41 cellular contexts compared by ENCODE assay signal in genomic region chr18:31125878-31126277, GRCh38. TPM values are rescaled to one million over a fixed set of nuclear protein-coding genes. Genes with fewer than 3 reads are reported as not detected.
"Had no signal": no experiment of that assay in that cellular context is flagged by ENCODE, and none has a peak within 500 bp of the region (broad histone marks: within the 10 kb centered on the region; RNA-seq: fewer than 3 reads in every experiment).

No MANE protein-coding gene starts in this region.

- H3K27ac Mint-ChIP-seq: activated naive CD4-positive, alpha-beta T cell treated with anti-CD3 and anti-CD28 coated beads for 36 hours; activated naive CD4-positive, alpha-beta T cell treated with anti-CD3 and anti-CD28 coated beads, Interleukin-2, amount 10 ng/mL, durations not matched to agents 7 days and 5 days; activated naive CD4-positive, alpha-beta T cell treated with anti-CD3 and anti-CD28 coated beads, Interleukin-2, amount 50 U/mL, for 24 hours; activated naive CD4-positive, alpha-beta T cell treated with anti-CD3 and anti-CD28 coated beads, Interleukin-2, amount 50 U/mL, for 72 hours; activated naive CD8-positive, alpha-beta T cell; activated naive CD8-positive, alpha-beta T cell treated with anti-CD3 and anti-CD28 coated beads for 36 hours; activated naive CD8-positive, alpha-beta T cell treated with anti-CD3 and anti-CD28 coated beads, Interleukin-2, amount 10 ng/mL, durations not matched to agents 7 days and 5 days; activated naive CD8-positive, alpha-beta T cell treated with anti-CD3 and anti-CD28 coated beads, Interleukin-2, amount 50 U/mL, for 24 hours; activated T-cell treated with anti-CD3 and anti-CD28 coated beads, Interleukin-2, amount 50 U/mL, for 24 hours; activated T-cell treated with anti-CD3 and anti-CD28 coated beads, Interleukin-2, amount 50 U/mL, for 72 hours; activated T-helper 1 cell treated with anti-CD3 and anti-CD28 coated beads, Interleukin-12 subunit alpha, Interleukin-12 subunit beta, Interleukin-2, Interleukin-4 antibody, amounts not matched to agents 30 ng/mL and 10 ng/mL and 1 ng/mL, durations not matched to agents 14 hours and 24 hours and 36 hours; activated T-helper 17 cell treated with anti-CD3 and anti-CD28 coated beads, Interleukin-2, amount 50 U/mL, for 72 hours; activated T-helper 2 cell treated with anti-CD3 and anti-CD28 coated beads, Interferon-gamma antibody, Interleukin-2, Interleukin-4, amounts not matched to agents 10 μg/mL and 5 μg/mL and 100 μg/mL, durations not matched to agents 14 hours and 24 hours and 36 hours; brain had no signal

- H3K27me3 ChIP-seq: adrenal gland, ascending aorta, body of pancreas, brain microvascular endothelial cell, cardiac muscle cell had no signal

- H3K27ac ChIP-seq: adrenal gland, ascending aorta, body of pancreas, brain microvascular endothelial cell, cardiac muscle cell had no signal

- H3K4me3 ChIP-seq: adrenal gland, ascending aorta, body of pancreas, cardiac muscle cell had no signal

- FAIRE-seq: astrocyte, bronchial epithelial cell had no signal

- H3K4me3 Mint-ChIP-seq: activated naive CD4-positive, alpha-beta T cell treated with anti-CD3 and anti-CD28 coated beads for 36 hours; activated naive CD4-positive, alpha-beta T cell treated with anti-CD3 and anti-CD28 coated beads, Interleukin-2, amount 10 ng/mL, durations not matched to agents 7 days and 5 days; activated naive CD4-positive, alpha-beta T cell treated with anti-CD3 and anti-CD28 coated beads, Interleukin-2, amount 50 U/mL, for 24 hours; activated naive CD8-positive, alpha-beta T cell; activated naive CD8-positive, alpha-beta T cell treated with anti-CD3 and anti-CD28 coated beads for 36 hours; activated naive CD8-positive, alpha-beta T cell treated with anti-CD3 and anti-CD28 coated beads, Interleukin-2, amount 10 ng/mL, durations not matched to agents 7 days and 5 days; activated naive CD8-positive, alpha-beta T cell treated with anti-CD3 and anti-CD28 coated beads, Interleukin-2, amount 50 U/mL, for 24 hours; activated T-cell treated with anti-CD3 and anti-CD28 coated beads, Interleukin-2, amount 50 U/mL, for 24 hours; activated T-cell treated with anti-CD3 and anti-CD28 coated beads, Interleukin-2, amount 50 U/mL, for 4 hours; activated T-cell treated with anti-CD3 and anti-CD28 coated beads, Interleukin-2, amount 50 U/mL, for 72 hours; activated T-helper 1 cell treated with anti-CD3 and anti-CD28 coated beads, Interleukin-12 subunit alpha, Interleukin-12 subunit beta, Interleukin-2, Interleukin-4 antibody, amounts not matched to agents 30 ng/mL and 10 ng/mL and 1 ng/mL, durations not matched to agents 14 hours and 24 hours and 36 hours; activated T-helper 17 cell treated with anti-CD3 and anti-CD28 coated beads, Interleukin-2, amount 50 U/mL, for 72 hours; brain; central memory CD8-positive, alpha-beta T cell had no signal

- ATAC-seq: activated naive CD4-positive, alpha-beta T cell treated with anti-CD3 and anti-CD28 coated beads, Interleukin-2, amount 50 U/mL, for 72 hours; activated naive CD8-positive, alpha-beta T cell treated with anti-CD3 and anti-CD28 coated beads, Interleukin-2, amount 50 U/mL, for 24 hours; activated T-cell treated with anti-CD3 and anti-CD28 coated beads, Interleukin-2, amount 50 U/mL, for 4 hours; activated T-cell treated with anti-CD3 and anti-CD28 coated beads, Interleukin-2, amount 50 U/mL, for 72 hours; activated T-helper 17 cell treated with anti-CD3 and anti-CD28 coated beads, Interleukin-2, amount 50 U/mL, for 72 hours; body of pancreas had no signal

- H3K36me3 ChIP-seq: adrenal gland, ascending aorta, brain microvascular endothelial cell, cardiac muscle cell had no signal

- H3K9me3 ChIP-seq: adrenal gland, ascending aorta, body of pancreas had no signal

- H3K4me1 ChIP-seq: adrenal gland, ascending aorta, body of pancreas had no signal

- H3K36me3 Mint-ChIP-seq: activated naive CD4-positive, alpha-beta T cell treated with anti-CD3 and anti-CD28 coated beads, Interleukin-2, amount 10 ng/mL, durations not matched to agents 7 days and 5 days; activated naive CD4-positive, alpha-beta T cell treated with anti-CD3 and anti-CD28 coated beads, Interleukin-2, amount 50 U/mL, for 24 hours; activated naive CD4-positive, alpha-beta T cell treated with anti-CD3 and anti-CD28 coated beads, Interleukin-2, amount 50 U/mL, for 72 hours; activated naive CD8-positive, alpha-beta T cell; activated naive CD8-positive, alpha-beta T cell treated with anti-CD3 and anti-CD28 coated beads for 36 hours; activated naive CD8-positive, alpha-beta T cell treated with anti-CD3 and anti-CD28 coated beads, Interleukin-2, amount 10 ng/mL, durations not matched to agents 7 days and 5 days; brain had no signal

- H3K9me3 Mint-ChIP-seq: activated naive CD4-positive, alpha-beta T cell treated with anti-CD3 and anti-CD28 coated beads, Interleukin-2, amount 50 U/mL, for 24 hours; activated naive CD8-positive, alpha-beta T cell treated with anti-CD3 and anti-CD28 coated beads for 36 hours; activated naive CD8-positive, alpha-beta T cell treated with anti-CD3 and anti-CD28 coated beads, Interleukin-2, amount 50 U/mL, for 24 hours; activated T-helper 1 cell treated with anti-CD3 and anti-CD28 coated beads, Interleukin-12 subunit alpha, Interleukin-12 subunit beta, Interleukin-2, Interleukin-4 antibody, amounts not matched to agents 30 ng/mL and 10 ng/mL and 1 ng/mL, durations not matched to agents 14 hours and 24 hours and 36 hours; activated T-helper 17 cell treated with anti-CD3 and anti-CD28 coated beads, Interleukin-2, amount 50 U/mL, for 72 hours; central memory CD8-positive, alpha-beta T cell had no signal

- H3K4me1 Mint-ChIP-seq: activated naive CD8-positive, alpha-beta T cell treated with anti-CD3 and anti-CD28 coated beads for 36 hours; activated naive CD8-positive, alpha-beta T cell treated with anti-CD3 and anti-CD28 coated beads, Interleukin-2, amount 10 ng/mL, durations not matched to agents 7 days and 5 days; activated naive CD8-positive, alpha-beta T cell treated with anti-CD3 and anti-CD28 coated beads, Interleukin-2, amount 50 U/mL, for 24 hours; activated T-helper 17 cell treated with anti-CD3 and anti-CD28 coated beads, Interleukin-2, amount 50 U/mL, for 72 hours; brain; central memory CD8-positive, alpha-beta T cell had no signal

- DNase-seq: activated effector memory CD4-positive, alpha-beta T cell treated with anti-CD3 and anti-CD28 coated beads, Interleukin-2, amount 50 U/mL, for 16 hours; activated effector memory CD4-positive, alpha-beta T cell treated with Interleukin-2 at 50 U/mL for 16 hours; activated gamma-delta T cell; activated gamma-delta T cell treated with Interleukin-2 at 50 U/mL for 16 hours; activated naive CD4-positive, alpha-beta T cell; activated naive CD4-positive, alpha-beta T cell treated with anti-CD3 and anti-CD28 coated beads for 36 hours; activated naive CD4-positive, alpha-beta T cell treated with anti-CD3 and anti-CD28 coated beads, Interleukin-2, amount 10 ng/mL, durations not matched to agents 7 days and 5 days; activated naive CD4-positive, alpha-beta T cell treated with anti-CD3 and anti-CD28 coated beads, Interleukin-2, amount 50 U/mL, for 16 hours; activated naive CD4-positive, alpha-beta T cell treated with Interleukin-2 at 50 U/mL for 16 hours; activated naive CD8-positive, alpha-beta T cell treated with anti-CD3 and anti-CD28 coated beads for 36 hours; activated naive CD8-positive, alpha-beta T cell treated with anti-CD3 and anti-CD28 coated beads, Interleukin-2, amount 10 ng/mL, durations not matched to agents 7 days and 5 days; activated naive CD8-positive, alpha-beta T cell treated with anti-CD3 and anti-CD28 coated beads, Interleukin-2, amount 50 U/mL, for 24 hours; activated T-cell treated with anti-CD3 and anti-CD28 coated beads, Interleukin-2, amount 50 U/mL, for 1 hour; activated T-cell treated with anti-CD3 and anti-CD28 coated beads, Interleukin-2, amount 50 U/mL, for 24 hours; activated T-cell treated with anti-CD3 and anti-CD28 coated beads, Interleukin-2, amount 50 U/mL, for 4 hours; activated T-cell treated with anti-CD3 and anti-CD28 coated beads, Interleukin-2, amount 50 U/mL, for 48 hours; activated T-cell treated with anti-CD3 and anti-CD28 coated beads, Interleukin-2, amount 50 U/mL, for 72 hours; adrenal gland; amniotic stem cell; anterior cingulate cortex; aorta; body of pancreas; brain microvascular endothelial cell; caudate nucleus; central memory CD4-positive, alpha-beta T cell; cerebellar nuclear complex had no signal

RNA-seq across cellular contexts. Expression of gene DSC2, which starts 23.7 kb away (rescaled TPM):
- total RNA-seq: activated naive CD4-positive, alpha-beta T cell treated with anti-CD3 and anti-CD28 coated beads, Interleukin-2, amount 50 U/mL, for 72 hours; activated naive CD8-positive, alpha-beta T cell treated with anti-CD3 and anti-CD28 coated beads, Interleukin-2, amount 10 ng/mL, durations not matched to agents 7 days and 5 days; activated T-cell treated with anti-CD3 and anti-CD28 coated beads, Interleukin-2, amount 50 U/mL, for 72 hours; activated T-helper 1 cell treated with anti-CD3 and anti-CD28 coated beads, Interleukin-12 subunit alpha, Interleukin-12 subunit beta, Interleukin-2, Interleukin-4 antibody, amounts not matched to agents 30 ng/mL and 10 ng/mL and 1 ng/mL, durations not matched to agents 14 hours and 24 hours and 36 hours; activated T-helper 17 cell treated with anti-CD3 and anti-CD28 coated beads, Interleukin-2, amount 50 U/mL, for 72 hours; activated T-helper 2 cell treated with anti-CD3 and anti-CD28 coated beads, Interferon-gamma antibody, Interleukin-2, Interleukin-4, amounts not matched to agents 10 μg/mL and 5 μg/mL and 100 μg/mL, durations not matched to agents 14 hours and 24 hours and 36 hours had no signal

RNA-seq across cellular contexts. Expression of gene DSC1, which starts 36.8 kb away (rescaled TPM):
- total RNA-seq: activated T-cell treated with anti-CD3 and anti-CD28 coated beads, Interleukin-2, amount 50 U/mL, for 4 hours; activated T-helper 1 cell treated with anti-CD3 and anti-CD28 coated beads, Interleukin-12 subunit alpha, Interleukin-12 subunit beta, Interleukin-2, Interleukin-4 antibody, amounts not matched to agents 30 ng/mL and 10 ng/mL and 1 ng/mL, durations not matched to agents 14 hours and 24 hours and 36 hours; activated T-helper 17 cell treated with anti-CD3 and anti-CD28 coated beads, Interleukin-2, amount 50 U/mL, for 72 hours; activated T-helper 2 cell treated with anti-CD3 and anti-CD28 coated beads, Interferon-gamma antibody, Interleukin-2, Interleukin-4, amounts not matched to agents 10 μg/mL and 5 μg/mL and 100 μg/mL, durations not matched to agents 14 hours and 24 hours and 36 hours; adrenal gland; aorta; ascending aorta; body of pancreas; bronchial epithelial cell; cardiac muscle cell; cerebellum; chondrocyte had no signal
- polyA plus RNA-seq: adipose tissue, adrenal gland, aorta, cardiac muscle cell had no signal
